ENCODE assay signal across 20 cellular contexts in the genomic region with DNA sequence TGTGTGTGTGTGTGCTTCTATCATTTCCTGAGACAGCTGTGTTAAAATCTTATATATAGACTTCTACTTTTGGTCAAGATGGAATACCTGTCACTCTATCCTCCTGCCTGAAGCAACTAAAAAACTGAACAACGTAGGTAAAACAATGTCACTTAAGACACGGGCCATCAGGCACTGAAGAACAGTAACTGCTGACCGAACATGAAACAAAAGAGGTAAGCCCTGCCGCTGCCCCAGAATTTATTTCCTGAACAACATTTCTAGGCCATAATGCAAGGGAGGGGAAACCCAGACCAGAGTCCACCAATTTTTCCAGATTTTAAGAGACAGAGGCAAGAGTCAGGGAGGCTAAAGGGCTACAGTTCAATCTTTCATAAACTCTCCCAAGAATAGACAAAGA.
DNase-seq lines count a peak whose midpoint lies in the region; ATAC-seq and TF ChIP-seq lines count a peak whose summit lies in the region.
"Had no signal": no experiment of that assay in that cellular context is flagged by ENCODE, and none has a peak within 500 bp of the region (broad histone marks: within the 10 kb centered on the region; RNA-seq: fewer than 3 reads in every experiment).

No MANE protein-coding gene starts in this region.

- H3K4me3 ChIP-seq in mammary epithelial cell (replicated peaks in 1 of 3; ENCODE audit: insufficient read depth in 1 of 3, low read depth in 2 of 3, low read length in 3 of 3) = no peak overlapping the region
- no peak overlapping the region for H3K4me3 ChIP-seq in foreskin fibroblast (ENCODE audit: low read depth in 1 of 2, low read length in 2 of 2)
- H3K4me3 ChIP-seq: dorsolateral prefrontal cortex, hepatocyte, lung, PC-9, thoracic aorta had no signal

- H3K9ac ChIP-seq in mammary epithelial cell (ENCODE audit: insufficient read depth, low read length) = no peak overlapping the region
- H3K9ac ChIP-seq: KMS-11 had no signal

- no peaks in the 10 kb centered on the region for H4K20me1 ChIP-seq in mammary epithelial cell (ENCODE audit: insufficient read depth, low read length)

- dilution Hi-C loops in mammary epithelial cell (cut with HindIII; ENCODE audit: low sequenced_read_pairs) = no loop called here

- H3K27ac Mint-ChIP-seq in MCF 10A (ENCODE audit: low read depth, unreplicated experiment) (peak overlapping the region; percentile 53), T-helper 17 cell (peak overlapping the region; percentile 94), endothelial cell (ENCODE audit: unreplicated experiment) (peak overlapping the region; percentile 61)

- H3K4me3 Mint-ChIP-seq in MCF 10A (ENCODE audit: unreplicated experiment) (no peak overlapping the region), T-helper 17 cell (peak overlapping the region; percentile 19), endothelial cell (ENCODE audit: unreplicated experiment) (no peak overlapping the region)
- H3K4me3 Mint-ChIP-seq: H9 had no signal

- DNase-seq in MCF 10A (ENCODE audit: unreplicated experiment) (no peak), mammary epithelial cell (no peak), T-helper 17 cell (no peak), endothelial cell (ENCODE audit: low spot score) (no peak), mucosa of gallbladder (ENCODE audit: low spot score) (no peak), RWPE1 (ENCODE audit: low spot score) (no peak), foreskin fibroblast (no peak)
- DNase-seq: amniotic stem cell, DMS79 treated with DMSO at 0.1 percent for 48 hours, dorsolateral prefrontal cortex, foreskin melanocyte, H9, NCI-H2029, PC-9, SIG-M5 had no signal

- H3K27ac ChIP-seq in mammary epithelial cell (ENCODE audit: insufficient read depth, low read depth, low read length) = no peak overlapping the region
- H3K27ac ChIP-seq in RWPE1 = no peak overlapping the region
- H3K27ac ChIP-seq: hepatocyte, KMS-11, PC-9, thoracic aorta had no signal

- H3K9me3 Mint-ChIP-seq in MCF 10A (ENCODE audit: unreplicated experiment) (no peaks in the 10 kb centered on the region), endothelial cell (ENCODE audit: unreplicated experiment) (no peaks in the 10 kb centered on the region)
- H3K9me3 Mint-ChIP-seq: H9 had no signal

- peaks cover 4% of the 10 kb centered on the region for H3K36me3 ChIP-seq in mammary epithelial cell (ENCODE audit: insufficient read depth, low read length)

- H3K36me3 Mint-ChIP-seq in MCF 10A (ENCODE audit: insufficient read depth, unreplicated experiment) (peaks cover 36% of the 10 kb centered on the region), T-helper 17 cell (ENCODE audit: low read depth) (peaks cover 2% of the 10 kb centered on the region), endothelial cell (ENCODE audit: low read depth, unreplicated experiment) (no peaks in the 10 kb centered on the region)

- no peaks in the 10 kb centered on the region for H3K27me3 ChIP-seq in mammary epithelial cell (ENCODE audit: insufficient read depth, low read length)
- H3K27me3 ChIP-seq: dorsolateral prefrontal cortex, hepatocyte had no signal

- no peaks in the 10 kb centered on the region for H3K79me2 ChIP-seq in mammary epithelial cell (ENCODE audit: insufficient read depth, low read length)
- H3K79me2 ChIP-seq: hepatocyte had no signal

- no peak overlapping the region for H3K4me2 ChIP-seq in mammary epithelial cell (ENCODE audit: insufficient read depth, low read depth, low read length)
- H3K4me2 ChIP-seq: hepatocyte, KMS-11, PC-9 had no signal

- H3K9me3 ChIP-seq in mammary epithelial cell (replicated peaks; ENCODE audit: insufficient read depth, low read length) (no peaks in the 10 kb centered on the region), T-helper 17 cell (ENCODE audit: control insufficient read depth, low read length, poor library complexity, severe bottlenecking) (no peaks in the 10 kb centered on the region)
- H3K9me3 ChIP-seq: thoracic aorta had no signal

- no peak for ATAC-seq in T-helper 17 cell
- ATAC-seq: sciatic nerve had no signal

- no peaks in the 10 kb centered on the region for H3K4me1 ChIP-seq in mammary epithelial cell (ENCODE audit: insufficient read depth, low read length)

- CTCF ChIA-PET in MCF 10A (lab: Yijun Ruan, JAX) (interaction anchor here (0.6 to 1.3 kb wide), 10 partner anchors 9 to 630 kb away, joined by 3 to 5 read pairs (median 3); no protein-coding TSS in a partner anchor), mammary epithelial cell (lab: Charles Lee; ENCODE audit: low non-redundant PET) (interaction anchor here (0.7 kb wide), 1 partner anchor 254 kb away, joined by 11 read pairs; no protein-coding TSS in a partner anchor), RWPE1 (lab: Yijun Ruan, JAX) (interaction anchor here (0.6 to 0.7 kb wide), 2 partner anchors 153 to 277 kb away, joined by 3 to 4 read pairs; no protein-coding TSS in a partner anchor)

- H3K27me3 Mint-ChIP-seq in MCF 10A (ENCODE audit: insufficient read depth, unreplicated experiment) (no peaks in the 10 kb centered on the region), T-helper 17 cell (no peaks in the 10 kb centered on the region), endothelial cell (ENCODE audit: unreplicated experiment) (no peaks in the 10 kb centered on the region)

- no peak for TF ChIP-seq CTCF in MCF 10A (IDR thresholded peaks at IDR 0.05; ENCODE audit: unreplicated experiment)
- no peak for TF ChIP-seq CTCF in mammary epithelial cell (conservative IDR thresholded peaks at IDR 0.05 in 1 of 2, IDR thresholded peaks at IDR 0.05 in 1 of 2; ENCODE audit: extremely low read depth in 1 of 2, insufficient read depth in 1 of 2, low read depth in 1 of 2, low read length in 2 of 2)
- TF ChIP-seq CTCF in endothelial cell (IDR thresholded peaks at IDR 0.05; ENCODE audit: unreplicated experiment) = no peak
- no peak for TF ChIP-seq CTCF in RWPE1 (conservative IDR thresholded peaks at IDR 0.05; ENCODE audit: low read depth)
- no peak for TF ChIP-seq CTCF in foreskin fibroblast (IDR thresholded peaks at IDR 0.05; ENCODE audit: low read depth, low read length)

- 70% methylated on average over 4 of the region's 4 CpGs for WGBS in mammary epithelial cell (ENCODE audit: low coverage, missing lambda C conversion rate)

- intact Hi-C loops in MCF 10A (cut with micrococcal nuclease) = loop anchor here (5.0 to 10.0 kb wide), 2 partner anchors 167 to 375 kb away; a partner anchor contains a TSS
- intact Hi-C loops in mammary epithelial cell (cut with micrococcal nuclease) = loop anchor here (10.0 kb wide), 1 partner anchor 1525 kb away; no protein-coding TSS in a partner anchor

- H3K4me1 Mint-ChIP-seq in MCF 10A (ENCODE audit: insufficient read depth, unreplicated experiment) (peaks cover 5% of the 10 kb centered on the region), T-helper 17 cell (peaks cover 24% of the 10 kb centered on the region), endothelial cell (ENCODE audit: unreplicated experiment) (peaks cover 5% of the 10 kb centered on the region)

- BruUV-seq in MCF 10A (replicated peaks; lab: Mats Ljungman, UMichigan) (no TSS peak), mammary epithelial cell (replicated peaks; lab: Mats Ljungman, UMichigan) (no TSS peak)

- H2AFZ ChIP-seq in mammary epithelial cell (ENCODE audit: low read depth, low read length) = no peak overlapping the region
- H2AFZ ChIP-seq: hepatocyte, PC-9 had no signal

- in situ Hi-C loops in mammary epithelial cell (cut with MboI; ENCODE audit: low sequenced_read_pairs in 2 of 2) = no loop called here

- POLR2A ChIA-PET in MCF 10A (lab: Yijun Ruan, JAX) = interaction anchor here (0.8 to 1.0 kb wide), 2 partner anchors 154 to 170 kb away, joined by 3 to 6 read pairs; no protein-coding TSS in a partner anchor
- POLR2A ChIA-PET in RWPE1 (lab: Yijun Ruan, JAX; ENCODE audit: low non-redundant PET) = interaction anchor here (0.5 to 0.6 kb wide), 2 partner anchors 52 to 759 kb away, joined by 5 to 16 read pairs; no protein-coding TSS in a partner anchor
